26 cellular contexts compared by ENCODE assay signal in genomic region chr3:119635719-119636118, GRCh38. TPM values are rescaled to one million over a fixed set of nuclear protein-coding genes. Genes with fewer than 3 reads are reported as not detected.
DNase-seq lines count a peak whose midpoint lies in the region; ATAC-seq, FAIRE-seq and TF ChIP-seq lines count a peak whose summit lies in the region.
"Had no signal": no experiment of that assay in that cellular context is flagged by ENCODE, and none has a peak within 500 bp of the region (broad histone marks: within the 10 kb centered on the region; RNA-seq: fewer than 3 reads in every experiment).

No MANE protein-coding gene starts in this region.

- H2AFZ ChIP-seq in endothelial cell of umbilical vein (ENCODE audit: low read depth, low read length): no peak overlapping the region

- no peaks in the 10 kb centered on the region for H3K36me3 ChIP-seq in endothelial cell of umbilical vein (ENCODE audit: control insufficient read depth in 2 of 2, extremely low read depth in 1 of 2, insufficient read depth in 2 of 2, low read length in 2 of 2)
- no peaks in the 10 kb centered on the region for H3K36me3 ChIP-seq in stomach
- H3K36me3 ChIP-seq: SJSA1 had no signal

- TF ChIP-seq CTCF in endothelial cell of umbilical vein (IDR thresholded peaks at IDR 0.05; ENCODE audit: extremely low read depth in 1 of 2, insufficient read depth in 1 of 2, low read depth in 1 of 2, low read length in 2 of 2) (no peak), stomach (IDR thresholded peaks at IDR 0.05) (no peak)

- BruUV-seq in endothelial cell of umbilical vein (replicated peaks; lab: Mats Ljungman, UMichigan): TSS peak; percentile 18

- no peak overlapping the region for H3K4me3 ChIP-seq in endothelial cell of umbilical vein (replicated peaks in 1 of 3; ENCODE audit: insufficient read depth in 1 of 3, low read depth in 1 of 3, low read length in 3 of 3)
- H3K4me3 ChIP-seq in stomach: no peak overlapping the region
- H3K4me3 ChIP-seq: SJSA1, testis had no signal

- no peaks in the 10 kb centered on the region for H3K9me1 ChIP-seq in endothelial cell of umbilical vein (replicated peaks; ENCODE audit: control insufficient read depth, extremely low read depth, insufficient read depth, low read length)

- TF ChIP-seq POLR2A in endothelial cell of umbilical vein (IDR thresholded peaks at IDR 0.05; ENCODE audit: low read depth, low read length): no peak
- no peak for TF ChIP-seq POLR2A in stomach (IDR thresholded peaks at IDR 0.05)

- peak; percentile 32 for DNase-seq in DMS 273 (lab: John Stamatoyannopoulos, UW; ENCODE audit: unreplicated experiment)
- no peak for DNase-seq in DMS 273 treated with DMSO at 0.1 percent for 48 hours (lab: John Stamatoyannopoulos, UW)
- no peak for DNase-seq in endothelial cell of umbilical vein (ENCODE audit: low read depth, low spot score)
- DNase-seq in islet precursor cell: peak; percentile 33
- DNase-seq in stomach: no peak
- DNase-seq in Ammon's horn (ENCODE audit: low spot score): no peak
- no peak for DNase-seq in NCI-H69 (lab: John Stamatoyannopoulos, UW)
- DNase-seq: activated B cell treated with CpG ODN at 0.5 μM for 24 hours; activated CD8-positive, alpha-beta T cell treated with anti-CD3 and anti-CD28 coated beads for 36 hours; activated naive CD4-positive, alpha-beta T cell treated with Interleukin-2 at 50 U/mL for 16 hours; activated T-cell treated with anti-CD3 and anti-CD28 coated beads, Interleukin-2, amount 50 U/mL, for 1 hour; anterior cingulate cortex; Calu3; cerebellar nuclear complex; effector memory CD8-positive, alpha-beta T cell; hypothalamus; kidney; NCI-H1417; nephron progenitor cell; testis had no signal

- H3K4me1 ChIP-seq in endothelial cell of umbilical vein (ENCODE audit: control insufficient read depth, extremely low read depth, insufficient read depth, low read length): peaks cover 36% of the 10 kb centered on the region
- H3K4me1 ChIP-seq in stomach: peaks cover 0 to 17% (median 5%) of the 10 kb centered on the region in 4 donors

- H4K20me1 ChIP-seq in endothelial cell of umbilical vein (replicated peaks; ENCODE audit: control insufficient read depth, extremely low read depth, insufficient read depth, low read length): no peaks in the 10 kb centered on the region

- dilution Hi-C loops in endothelial cell of umbilical vein (cut with MboI; ENCODE audit: extremely low pct_ligation_motif_present, low sequenced_read_pairs): no loop called here

- intact Hi-C loops in endothelial cell of umbilical vein (cut with micrococcal nuclease) (loop anchor here (2.0 kb wide), 1 partner anchor 41 kb away; the partner anchor contains the start of gene COX17), stomach (cut with DNase I; ENCODE audit: low total_unique reads) (no loop called here)

- ATAC-seq in GM18498 (IDR thresholded peaks at IDR 0.05; ENCODE audit: unreplicated experiment): no peak
- ATAC-seq: activated CD8-positive, alpha-beta T cell treated with anti-CD3 and anti-CD28 coated beads for 36 hours; effector memory CD8-positive, alpha-beta T cell had no signal

- CTCF ChIA-PET in endothelial cell of umbilical vein (lab: Charles Lee): interaction anchor here (1.1 to 1.9 kb wide), 3 partner anchors 9 to 46 kb away, joined by 3 to 5 read pairs (median 4); no protein-coding TSS in a partner anchor

- FAIRE-seq in endothelial cell of umbilical vein (lab: Jason Lieb, UNC): no peak
- FAIRE-seq: H54, kidney had no signal

- H3K27ac ChIP-seq in endothelial cell of umbilical vein (ENCODE audit: insufficient read depth, low read depth, low read length) (peak overlapping the region; percentile 23), stomach (peak overlapping the region in 3 of 5 donors; percentile 15 to 84 (median 80))
- H3K27ac ChIP-seq: 22Rv1, SJSA1, testis had no signal

- no peak for TF ChIP-seq EP300 in stomach (IDR thresholded peaks at IDR 0.05)

- H3K9me3 ChIP-seq in endothelial cell of umbilical vein (replicated peaks; ENCODE audit: control insufficient read depth, insufficient read depth, low read length) (no peaks in the 10 kb centered on the region), stomach (no peaks in the 10 kb centered on the region)
- H3K9me3 ChIP-seq: SJSA1, testis had no signal

- 88 to 95% (median 92%) methylated on average over 9 to 10 of the region's 10 CpGs for WGBS in stomach, 5 donors

- no peaks in the 10 kb centered on the region for H3K79me2 ChIP-seq in endothelial cell of umbilical vein (ENCODE audit: control insufficient read depth, insufficient read depth, low read length)

- H3K4me2 ChIP-seq in endothelial cell of umbilical vein (ENCODE audit: insufficient read depth, low read length): no peak overlapping the region

- POLR2A ChIA-PET in endothelial cell of umbilical vein (lab: Charles Lee): no interaction called here

- no peak overlapping the region for H3K9ac ChIP-seq in endothelial cell of umbilical vein (replicated peaks; ENCODE audit: extremely low read depth, insufficient read depth, low read length)

- H3K27me3 ChIP-seq in endothelial cell of umbilical vein (ENCODE audit: control insufficient read depth in 2 of 2, insufficient read depth in 2 of 2, low read length in 2 of 2) (no peaks in the 10 kb centered on the region), stomach (no peaks in the 10 kb centered on the region)
- H3K27me3 ChIP-seq: SJSA1, testis had no signal

TF ChIP-seq in endothelial cell of umbilical vein, 7 proteins besides CTCF, POLR2A, EP300 and RAD21:
- TF ChIP-seq JUN (IDR thresholded peaks at IDR 0.05; ENCODE audit: borderline replicate concordance, insufficient read depth, insufficient read length, low read depth) (no peak), FOS (IDR thresholded peaks at IDR 0.05; ENCODE audit: borderline replicate concordance, insufficient read depth, low read length) (no peak), EZH2 (IDR thresholded peaks at IDR 0.05; ENCODE audit: borderline replicate concordance, low read depth, low read length, severe bottlenecking) (no peak), POLR2AphosphoS5 (IDR thresholded peaks at IDR 0.05; ENCODE audit: insufficient read depth, low read depth, low read length) (no peak), MYC (IDR thresholded peaks at IDR 0.05; ENCODE audit: low read depth, low read length) (no peak), MAX (IDR thresholded peaks at IDR 0.05; ENCODE audit: insufficient read depth, insufficient read length) (no peak)

RNA-seq across cellular contexts. Expression of gene POPDC2, which starts 24.7 kb away (rescaled TPM):
- total RNA-seq in endothelial cell of umbilical vein: 0.66 TPM in 1 of 2 replicates, not detected in the other
- polyA plus RNA-seq in endothelial cell of umbilical vein: 0.57 and 1.3 TPM in 2 replicates
- 0.17 and 0.32 TPM in 2 replicates for polyA plus RNA-seq in endothelial cell of umbilical vein (2011; cell fraction: cytosol; rRNA removed)
- polyA plus RNA-seq in endothelial cell of umbilical vein (2011; cell fraction: nucleus; rRNA removed): 1.7 and 2.5 TPM in 2 replicates
- 0.15 and 0.43 TPM in 2 replicates for polyA plus RNA-seq in endothelial cell of umbilical vein (2012)
- 0.42 and 1.6 TPM in 2 replicates for polyA minus RNA-seq in endothelial cell of umbilical vein
- polyA minus RNA-seq in endothelial cell of umbilical vein (2011; cell fraction: cytosol; rRNA and poly(A)+ RNA removed): not detected
- 0.67 and 3.5 TPM in 2 replicates for polyA minus RNA-seq in endothelial cell of umbilical vein (2011; cell fraction: nucleus; rRNA and poly(A)+ RNA removed)
- total RNA-seq in stomach: 10 to 100 TPM in 1 of 5 donors, 1 to 10 TPM in 4; 8.5 to 10.7 (median 9.3) TPM
- 1 to 10 TPM; 1.4 to 5.6 (median 2.7) TPM for polyA plus RNA-seq in stomach

RNA-seq across cellular contexts. Expression of gene PLA1A, which starts 38.0 kb away (rescaled TPM):
- total RNA-seq in endothelial cell of umbilical vein (not detected in 2 replicates), stomach (10 to 100 TPM in 1 of 5 donors, 1 to 10 TPM in 2, not detected in 2; 3.1 to 16.9 (median 9.3) TPM)
- polyA plus RNA-seq in endothelial cell of umbilical vein (0.07 and 0.14 TPM in 2 replicates), stomach (1 to 10 TPM; 1.1 to 3.5 (median 2.3) TPM)
- polyA plus RNA-seq in endothelial cell of umbilical vein (2011; cell fraction: cytosol; rRNA removed): 0.10 and 0.12 TPM in 2 replicates
- polyA plus RNA-seq in endothelial cell of umbilical vein (2011; cell fraction: nucleus; rRNA removed): not detected in 2 replicates
- polyA plus RNA-seq in endothelial cell of umbilical vein (2012): 0.66 and 1.2 TPM in 2 replicates
- polyA minus RNA-seq in endothelial cell of umbilical vein: 0.58 TPM in 1 of 2 replicates, not detected in the other
- not detected for polyA minus RNA-seq in endothelial cell of umbilical vein (2011; cell fraction: cytosol; rRNA and poly(A)+ RNA removed)
- polyA minus RNA-seq in endothelial cell of umbilical vein (2011; cell fraction: nucleus; rRNA and poly(A)+ RNA removed): not detected in 2 replicates
- total RNA-seq: activated CD8-positive, alpha-beta T cell treated with anti-CD3 and anti-CD28 coated beads for 36 hours; mesothelial cell of epicardium; T-helper 2 cell treated with Interferon-gamma antibody and Interleukin-4, amounts not matched to agents 100 ng/mL and 5 ng/mL, for 36 hours had no signal

RNA-seq across cellular contexts. Expression of gene COX17, which starts 41.5 kb away (rescaled TPM):
- total RNA-seq in endothelial cell of umbilical vein: 31.3 and 37.6 TPM in 2 replicates
- 15.3 and 19.8 TPM in 2 replicates for polyA plus RNA-seq in endothelial cell of umbilical vein
- polyA plus RNA-seq in endothelial cell of umbilical vein (2011; cell fraction: cytosol; rRNA removed): 29.5 and 31.5 TPM in 2 replicates
- 7.1 and 10.8 TPM in 2 replicates for polyA plus RNA-seq in endothelial cell of umbilical vein (2011; cell fraction: nucleus; rRNA removed)
- 34.2 and 44.9 TPM in 2 replicates for polyA plus RNA-seq in endothelial cell of umbilical vein (2012)
- 9.2 and 9.8 TPM in 2 replicates for polyA minus RNA-seq in endothelial cell of umbilical vein
- 19.5 TPM for polyA minus RNA-seq in endothelial cell of umbilical vein (2011; cell fraction: cytosol; rRNA and poly(A)+ RNA removed)
- polyA minus RNA-seq in endothelial cell of umbilical vein (2011; cell fraction: nucleus; rRNA and poly(A)+ RNA removed): 11.0 and 11.2 TPM in 2 replicates
- 10 to 100 TPM; 28.6 to 65.9 (median 32.5) TPM for total RNA-seq in stomach
- polyA plus RNA-seq in stomach: 100 to 1,000 TPM; 164 to 184 (median 179) TPM

RNA-seq across cellular contexts. Expression of gene ADPRH, which starts 56.4 kb away (rescaled TPM):
- 6.0 and 8.0 TPM in 2 replicates for total RNA-seq in endothelial cell of umbilical vein
- polyA plus RNA-seq in endothelial cell of umbilical vein: 3.3 and 3.5 TPM in 2 replicates
- polyA plus RNA-seq in endothelial cell of umbilical vein (2011; cell fraction: cytosol; rRNA removed): 3.1 and 3.2 TPM in 2 replicates
- polyA plus RNA-seq in endothelial cell of umbilical vein (2011; cell fraction: nucleus; rRNA removed): 1.6 and 2.0 TPM in 2 replicates
- polyA plus RNA-seq in endothelial cell of umbilical vein (2012): 2.8 and 3.1 TPM in 2 replicates
- 4.3 and 7.2 TPM in 2 replicates for polyA minus RNA-seq in endothelial cell of umbilical vein
- polyA minus RNA-seq in endothelial cell of umbilical vein (2011; cell fraction: cytosol; rRNA and poly(A)+ RNA removed): not detected
- polyA minus RNA-seq in endothelial cell of umbilical vein (2011; cell fraction: nucleus; rRNA and poly(A)+ RNA removed): 0.91 and 1.8 TPM in 2 replicates
- 10 to 100 TPM in 1 of 5 donors, 1 to 10 TPM in 2, under 1 TPM in 1, not detected in 1; 0.89 to 21.4 (median 2.8) TPM for total RNA-seq in stomach
- polyA plus RNA-seq in stomach: 1 to 10 TPM; 1.8 to 3.7 (median 2.5) TPM

Comparison
In these comparisons a context has a peak if more than half of its experiments do, and no peak if none do; other contexts are left out.
1. DNase-seq: peak in DMS 273 (single experiment) and islet precursor cell (single experiment); none in DMS 273 treated with DMSO at 0.1 percent for 48 hours (single experiment), endothelial cell of umbilical vein (single experiment), stomach (single experiment), Ammon's horn (single experiment) and NCI-H69 (single experiment).